ENCODE assay signal across 1 cellular context in genomic region chr7:92228100-92228499, GRCh38.
TF ChIP-seq lines count a peak whose summit lies in the region.

No MANE protein-coding gene starts in this region.

TF ChIP-seq in K562, 482 proteins besides CTCF, POLR2A, EP300 and RAD21:
- no peak for TF ChIP-seq TEAD4 (IDR thresholded peaks at IDR 0.05; ENCODE audit: low read length)
- TF ChIP-seq TEAD4 (CRISPR knock-in tag; IDR thresholded peaks at IDR 0.05; ENCODE audit: borderline replicate concordance), result no peak
- no peak for TF ChIP-seq HOMEZ (CRISPR knock-in tag; IDR thresholded peaks at IDR 0.05)
- TF ChIP-seq PPARD (CRISPR knock-in tag; IDR thresholded peaks at IDR 0.05), result no peak
- peak; percentile 20; the same call in 1 of the 2 replicates for TF ChIP-seq SUPT5H (IDR thresholded peaks at IDR 0.05)
- no peak for TF ChIP-seq ADNP (tag; IDR thresholded peaks at IDR 0.05)
- TF ChIP-seq ZNF589 (CRISPR knock-in tag; IDR thresholded peaks at IDR 0.05; ENCODE audit: low read depth), result no peak
- no peak for TF ChIP-seq ZNF282 (CRISPR knock-in tag; IDR thresholded peaks at IDR 0.05)
